In the genomic region with DNA sequence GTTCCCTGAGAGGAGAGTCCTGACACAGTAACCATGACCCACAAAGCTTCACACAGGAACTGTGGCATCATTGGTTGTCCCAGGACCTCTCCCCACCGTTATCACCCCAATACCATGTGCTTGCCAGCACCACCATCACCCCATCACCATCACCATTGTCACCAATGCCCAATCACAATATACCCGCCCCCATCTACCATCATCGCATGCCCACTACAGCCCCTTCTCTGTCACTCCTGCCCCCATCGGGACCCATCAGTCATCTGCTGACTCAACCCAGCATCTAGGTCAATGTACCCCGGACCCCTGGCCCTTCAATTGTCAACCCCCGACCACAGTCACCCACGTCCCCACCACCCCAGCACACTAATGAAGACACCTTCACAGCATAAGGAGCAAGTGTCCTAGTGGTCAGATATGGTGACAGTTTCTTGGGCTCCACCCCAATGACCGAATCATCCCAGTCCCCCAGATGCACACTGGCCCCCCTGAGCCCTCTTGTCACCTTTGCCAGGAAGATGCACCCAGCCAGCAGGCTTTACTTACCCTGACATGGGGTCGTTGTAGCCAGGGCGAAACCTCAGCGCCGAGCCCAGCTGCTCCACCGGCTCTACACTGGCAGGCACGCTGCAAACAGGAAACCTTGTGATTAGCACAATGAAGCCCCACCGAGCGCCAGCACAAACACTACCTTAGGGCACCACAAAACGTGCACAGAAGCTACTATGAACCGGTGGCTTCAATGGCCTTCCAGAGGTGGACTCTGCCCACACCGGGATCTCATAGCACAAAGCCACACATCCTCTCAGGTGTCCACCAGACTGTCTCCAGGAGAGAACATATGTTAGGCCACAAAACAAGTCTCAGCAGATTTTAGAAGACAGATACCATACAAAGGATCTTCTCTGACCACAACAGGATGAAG, we compare ENCODE assay signal across 7 cellular contexts. TPM values are rescaled to one million over a fixed set of nuclear protein-coding genes. Genes with fewer than 3 reads are reported as not detected.
DNase-seq lines count a peak whose midpoint lies in the region; ATAC-seq and TF ChIP-seq lines count a peak whose summit lies in the region.

No MANE protein-coding gene starts in this region.

- H3K27me3 Mint-ChIP-seq in WTC11 (ENCODE audit: low read depth), result no peaks in the 10 kb centered on the region; the same call in 1 of the 2 replicates
- H3K27me3 Mint-ChIP-seq in stimulated activated memory B cell treated with anti-CD40 and anti-IgM and Interleukin-4, amounts not matched to agents 10 μg/mL and 1 μg/mL and 100 μg/mL, for 72 hours, result no peaks in the 10 kb centered on the region

- 0 out of 2 replicates have a peak overlapping the region, but pooled peaks have one; percentile 63 for H3K27ac Mint-ChIP-seq in WTC11
- H3K27ac Mint-ChIP-seq in stimulated activated memory B cell treated with anti-CD40 and anti-IgM and Interleukin-4, amounts not matched to agents 10 μg/mL and 1 μg/mL and 100 μg/mL, for 72 hours, result peak overlapping the region; percentile 90

- ATAC-seq in WTC11, result no peak
- peak; percentile 79 for ATAC-seq in stimulated activated memory B cell treated with anti-CD40 and anti-IgM and Interleukin-4, amounts not matched to agents 10 μg/mL and 1 μg/mL and 100 μg/mL, for 72 hours

- no peak for TF ChIP-seq CTCF in WTC11 (IDR thresholded peaks at IDR 0.05)

- H3K9me3 Mint-ChIP-seq in WTC11, result no peaks in the 10 kb centered on the region
- H3K9me3 Mint-ChIP-seq in stimulated activated memory B cell treated with anti-CD40 and anti-IgM and Interleukin-4, amounts not matched to agents 10 μg/mL and 1 μg/mL and 100 μg/mL, for 72 hours, result no peaks in the 10 kb centered on the region

- POLR2A ChIA-PET in HEK293T (lab: Yijun Ruan, JAX), result no interaction called here
- POLR2A ChIA-PET in WTC11 (lab: Charles Lee), result interaction anchor here (0.7 kb wide), 1 partner anchor 32 kb away, joined by 6 read pairs; the partner anchor contains the start of gene ATRIP

- CTCF ChIA-PET in HEK293T (lab: Yijun Ruan, JAX), result no interaction called here
- CTCF ChIA-PET in WTC11 (lab: Charles Lee), result interaction anchor here (1.1 kb wide), 1 partner anchor 79 kb away, joined by 3 read pairs; no protein-coding TSS in a partner anchor

- DNase-seq in HEK293T (ENCODE audit: extremely low spot score) (peak; percentile 3), WTC11 (ENCODE audit: low spot score) (no peak), NCI-H2227 treated with DMSO at 0.1 percent for 48 hours (lab: John Stamatoyannopoulos, UW) (no peak), GM19240 (ENCODE audit: insufficient read length, low spot score) (no peak), GM03348 (ENCODE audit: low spot score) (no peak)
- peak; percentile 49 for DNase-seq in effector CD4-positive, alpha-beta T cell

- H3K36me3 Mint-ChIP-seq in WTC11, result peaks cover under 1% of the 10 kb centered on the region; the same call in 1 of the 2 replicates
- no peaks in the 10 kb centered on the region for H3K36me3 Mint-ChIP-seq in stimulated activated memory B cell treated with anti-CD40 and anti-IgM and Interleukin-4, amounts not matched to agents 10 μg/mL and 1 μg/mL and 100 μg/mL, for 72 hours

- peaks cover 30% of the 10 kb centered on the region for H3K4me1 Mint-ChIP-seq in WTC11
- peaks cover 32% of the 10 kb centered on the region for H3K4me1 Mint-ChIP-seq in stimulated activated memory B cell treated with anti-CD40 and anti-IgM and Interleukin-4, amounts not matched to agents 10 μg/mL and 1 μg/mL and 100 μg/mL, for 72 hours

- no peak overlapping the region for H3K4me3 Mint-ChIP-seq in WTC11
- H3K4me3 Mint-ChIP-seq in stimulated activated memory B cell treated with anti-CD40 and anti-IgM and Interleukin-4, amounts not matched to agents 10 μg/mL and 1 μg/mL and 100 μg/mL, for 72 hours, result peak overlapping the region; percentile 30

TF ChIP-seq in HEK293T, 16 proteins besides CTCF, POLR2A, EP300 and RAD21:
- TF ChIP-seq HDGF (IDR thresholded peaks at IDR 0.05; ENCODE audit: borderline replicate concordance) (no peak), SP1 (IDR thresholded peaks at IDR 0.05) (no peak), BHLHE40 (IDR thresholded peaks at IDR 0.05; ENCODE audit: borderline replicate concordance) (no peak), ARNT (IDR thresholded peaks at IDR 0.05) (no peak), L3MBTL2 (conservative IDR thresholded peaks at IDR 0.05) (no peak), FOXA1 (IDR thresholded peaks at IDR 0.05) (no peak), ZNF384 (IDR thresholded peaks at IDR 0.05) (no peak), FOXK2 (IDR thresholded peaks at IDR 0.05) (no peak), FOXM1 (IDR thresholded peaks at IDR 0.05; ENCODE audit: borderline replicate concordance) (no peak), CTBP1 (IDR thresholded peaks at IDR 0.05; ENCODE audit: borderline replicate concordance) (no peak), LEF1 (IDR thresholded peaks at IDR 0.05; ENCODE audit: borderline replicate concordance) (no peak), ELF4 (IDR thresholded peaks at IDR 0.05) (no peak), SUZ12 (IDR thresholded peaks at IDR 0.05) (no peak), NFRKB (IDR thresholded peaks at IDR 0.05) (no peak), TARDBP (IDR thresholded peaks at IDR 0.05) (no peak)
- TF ChIP-seq, protein P1, sequence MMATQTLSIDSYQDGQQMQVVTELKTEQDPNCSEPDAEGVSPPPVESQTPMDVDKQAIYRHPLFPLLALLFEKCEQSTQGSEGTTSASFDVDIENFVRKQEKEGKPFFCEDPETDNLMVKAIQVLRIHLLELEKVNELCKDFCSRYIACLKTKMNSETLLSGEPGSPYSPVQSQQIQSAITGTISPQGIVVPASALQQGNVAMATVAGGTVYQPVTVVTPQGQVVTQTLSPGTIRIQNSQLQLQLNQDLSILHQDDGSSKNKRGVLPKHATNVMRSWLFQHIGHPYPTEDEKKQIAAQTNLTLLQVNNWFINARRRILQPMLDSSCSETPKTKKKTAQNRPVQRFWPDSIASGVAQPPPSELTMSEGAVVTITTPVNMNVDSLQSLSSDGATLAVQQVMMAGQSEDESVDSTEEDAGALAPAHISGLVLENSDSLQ (IDR thresholded peaks at IDR 0.05), result no peak

TF ChIP-seq in WTC11, 78 proteins besides CTCF, POLR2A, EP300 and RAD21 (continues in another document):
- no peak for TF ChIP-seq JUN (CRISPR knock-in tag; IDR thresholded peaks at IDR 0.05)
- no peak for TF ChIP-seq MLX (CRISPR knock-in tag; IDR thresholded peaks at IDR 0.05)
- TF ChIP-seq, protein P2, sequence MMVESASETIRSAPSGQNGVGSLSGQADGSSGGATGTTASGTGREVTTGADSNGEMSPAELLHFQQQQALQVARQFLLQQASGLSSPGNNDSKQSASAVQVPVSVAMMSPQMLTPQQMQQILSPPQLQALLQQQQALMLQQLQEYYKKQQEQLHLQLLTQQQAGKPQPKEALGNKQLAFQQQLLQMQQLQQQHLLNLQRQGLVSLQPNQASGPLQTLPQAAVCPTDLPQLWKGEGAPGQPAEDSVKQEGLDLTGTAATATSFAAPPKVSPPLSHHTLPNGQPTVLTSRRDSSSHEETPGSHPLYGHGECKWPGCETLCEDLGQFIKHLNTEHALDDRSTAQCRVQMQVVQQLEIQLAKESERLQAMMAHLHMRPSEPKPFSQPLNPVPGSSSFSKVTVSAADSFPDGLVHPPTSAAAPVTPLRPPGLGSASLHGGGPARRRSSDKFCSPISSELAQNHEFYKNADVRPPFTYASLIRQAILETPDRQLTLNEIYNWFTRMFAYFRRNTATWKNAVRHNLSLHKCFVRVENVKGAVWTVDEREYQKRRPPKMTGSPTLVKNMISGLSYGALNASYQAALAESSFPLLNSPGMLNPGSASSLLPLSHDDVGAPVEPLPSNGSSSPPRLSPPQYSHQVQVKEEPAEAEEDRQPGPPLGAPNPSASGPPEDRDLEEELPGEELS (CRISPR knock-in tag; IDR thresholded peaks at IDR 0.05), result no peak
- TF ChIP-seq ATF6 (CRISPR knock-in tag; IDR thresholded peaks at IDR 0.05), result no peak
- TF ChIP-seq GABPB1 (CRISPR knock-in tag; IDR thresholded peaks at IDR 0.05), result no peak
- TF ChIP-seq NR2C2 (CRISPR knock-in tag; IDR thresholded peaks at IDR 0.05), result no peak
- TF ChIP-seq, protein P3, sequence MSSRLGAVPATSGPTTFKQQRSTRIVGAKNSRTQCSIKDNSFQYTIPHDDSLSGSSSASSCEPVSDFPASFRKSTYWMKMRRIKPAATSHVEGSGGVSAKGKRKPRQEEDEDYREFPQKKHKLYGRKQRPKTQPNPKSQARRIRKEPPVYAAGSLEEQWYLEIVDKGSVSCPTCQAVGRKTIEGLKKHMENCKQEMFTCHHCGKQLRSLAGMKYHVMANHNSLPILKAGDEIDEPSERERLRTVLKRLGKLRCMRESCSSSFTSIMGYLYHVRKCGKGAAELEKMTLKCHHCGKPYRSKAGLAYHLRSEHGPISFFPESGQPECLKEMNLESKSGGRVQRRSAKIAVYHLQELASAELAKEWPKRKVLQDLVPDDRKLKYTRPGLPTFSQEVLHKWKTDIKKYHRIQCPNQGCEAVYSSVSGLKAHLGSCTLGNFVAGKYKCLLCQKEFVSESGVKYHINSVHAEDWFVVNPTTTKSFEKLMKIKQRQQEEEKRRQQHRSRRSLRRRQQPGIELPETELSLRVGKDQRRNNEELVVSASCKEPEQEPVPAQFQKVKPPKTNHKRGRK (CRISPR knock-in tag; IDR thresholded peaks at IDR 0.05; ENCODE audit: borderline replicate concordance), result no peak
- TF ChIP-seq NR3C1 (CRISPR knock-in tag; conservative IDR thresholded peaks at IDR 0.05; ENCODE audit: low read depth), result no peak

RNA-seq across cellular contexts. Expression of gene SHISA5, which starts 25.1 kb away (rescaled TPM):
- total RNA-seq in WTC11 (2021), result 137 to 165 TPM (median 158 TPM) in 3 replicates

RNA-seq across cellular contexts. Expression of gene ATRIP, which starts 32.4 kb away (rescaled TPM):
- 15.5 to 18.2 TPM (median 15.6 TPM) in 3 replicates for total RNA-seq in WTC11 (2021)

RNA-seq across cellular contexts. Expression of gene TMA7, which starts 38.8 kb away (rescaled TPM):
- total RNA-seq in WTC11 (2021), result 281 to 318 TPM (median 285 TPM) in 3 replicates

RNA-seq across cellular contexts. Expression of gene CCDC51, which starts 39.0 kb away (rescaled TPM):
- 23.9 to 25.1 TPM (median 24.7 TPM) in 3 replicates for total RNA-seq in WTC11 (2021)

RNA-seq across cellular contexts. Expression of gene PLXNB1, which starts 49.0 kb away (rescaled TPM):
- total RNA-seq in WTC11 (2021), result 119 to 143 TPM (median 125 TPM) in 3 replicates

Comparison
In these comparisons a context has a peak if more than half of its experiments do, and no peak if none do; other contexts are left out.
1. DNase-seq: peak in HEK293T (single experiment) and effector CD4-positive, alpha-beta T cell (single experiment); none in WTC11 (single experiment), NCI-H2227 treated with DMSO at 0.1 percent for 48 hours (single experiment), GM19240 (single experiment) and GM03348 (single experiment).